ENCODE assay signal across 15 cellular contexts in the genomic region with DNA sequence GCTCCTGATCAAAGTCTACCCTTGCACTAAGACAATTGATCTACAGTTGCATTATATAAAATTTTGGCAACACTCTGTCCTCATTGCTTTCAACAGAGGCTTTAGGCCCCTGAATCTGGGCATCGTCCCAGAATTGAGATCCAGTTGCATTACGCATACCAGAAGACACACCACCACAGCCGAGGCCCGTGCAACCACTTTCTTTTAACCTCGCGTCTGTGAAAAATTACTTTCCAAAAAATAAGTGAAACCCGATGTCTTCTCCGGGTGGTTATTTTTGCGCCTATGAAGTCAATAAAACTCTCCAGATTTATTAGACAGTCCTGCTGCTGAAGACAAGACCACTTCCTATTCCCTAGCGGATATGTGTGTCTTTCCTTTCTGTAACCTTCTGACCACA. TPM values are rescaled to one million over a fixed set of nuclear protein-coding genes. Genes with fewer than 3 reads are reported as not detected.
DNase-seq lines count a peak whose midpoint lies in the region; ATAC-seq and TF ChIP-seq lines count a peak whose summit lies in the region.
"Had no signal": no experiment of that assay in that cellular context is flagged by ENCODE, and none has a peak within 500 bp of the region (broad histone marks: within the 10 kb centered on the region; RNA-seq: fewer than 3 reads in every experiment).

No MANE protein-coding gene starts in this region.

- peak overlapping the region in 1 of 5 donors; percentile 56 for H3K9ac ChIP-seq in subcutaneous abdominal adipose tissue (ENCODE audit: low read length in 5 of 5)
- H3K9ac ChIP-seq: KMS-11 had no signal

- intact Hi-C loops in left cardiac atrium (cut with DNase I), result no loop called here
- intact Hi-C loops in natural killer cell (cut with micrococcal nuclease), result no loop called here

- H3K4me3 ChIP-seq in subcutaneous abdominal adipose tissue (ENCODE audit: low read depth in 1 of 5, low read length in 5 of 5), result no peak overlapping the region

- H3K27me3 Mint-ChIP-seq in natural killer cell (ENCODE audit: low read depth in 2 of 2), result peaks cover 0 to 8% of the 10 kb centered on the region in 2 donors

- peak overlapping the region; percentile 69 for H3K27ac ChIP-seq in subcutaneous abdominal adipose tissue (ENCODE audit: low read depth, low read length)
- H3K27ac ChIP-seq: KMS-11 had no signal

- no peak overlapping the region for H3K27ac Mint-ChIP-seq in natural killer cell
- H3K27ac Mint-ChIP-seq: activated CD4-positive, alpha-beta memory T cell treated with anti-CD3 and anti-CD28 coated beads, Interleukin-2, amount 10 ng/mL, durations not matched to agents 7 days and 5 days; activated naive CD4-positive, alpha-beta T cell treated with anti-CD3 and anti-CD28 coated beads, Interleukin-2, amount 50 U/mL, for 24 hours had no signal

- H3K27me3 ChIP-seq in subcutaneous abdominal adipose tissue (ENCODE audit: control insufficient read depth in 5 of 5, insufficient read depth in 4 of 5, low read length in 5 of 5), result no peaks in the 10 kb centered on the region

- no peaks in the 10 kb centered on the region for H3K36me3 Mint-ChIP-seq in natural killer cell
- H3K36me3 Mint-ChIP-seq: activated naive CD4-positive, alpha-beta T cell treated with anti-CD3 and anti-CD28 coated beads, Interleukin-2, amount 50 U/mL, for 24 hours had no signal

- H3K36me3 ChIP-seq in subcutaneous abdominal adipose tissue (ENCODE audit: control insufficient read depth in 5 of 5, insufficient read depth in 5 of 5, low read length in 5 of 5), result no peaks in the 10 kb centered on the region

- no peaks in the 10 kb centered on the region for H3K9me3 ChIP-seq in subcutaneous abdominal adipose tissue (ENCODE audit: control insufficient read depth in 5 of 5, low read length in 5 of 5)

- DNase-seq in GM04503 (ENCODE audit: low read depth), result peak; percentile 93
- peak; percentile 87 for DNase-seq in astrocyte of the hippocampus (ENCODE audit: low read depth, low spot score)
- DNase-seq in left cardiac atrium, result peak; percentile 56
- no peak for DNase-seq in AML-193 (lab: John Stamatoyannopoulos, UW)
- DNase-seq in D341Med (ENCODE audit: low spot score), result no peak
- DNase-seq in NCI-H1048 (lab: John Stamatoyannopoulos, UW), result no peak
- no peak for DNase-seq in natural killer cell
- DNase-seq: activated CD4-positive, alpha-beta memory T cell treated with anti-CD3 and anti-CD28 coated beads, Interleukin-2, amount 10 ng/mL, durations not matched to agents 7 days and 5 days; Calu3; effector CD4-positive, alpha-beta T cell; H7 had no signal

- ATAC-seq in left cardiac atrium (peak; percentile 80 to 84), natural killer cell (no peak)

- peaks cover 0 to 7% of the 10 kb centered on the region in 2 donors for H3K9me3 Mint-ChIP-seq in natural killer cell
- H3K9me3 Mint-ChIP-seq: activated CD4-positive, alpha-beta memory T cell treated with anti-CD3 and anti-CD28 coated beads, Interleukin-2, amount 10 ng/mL, durations not matched to agents 7 days and 5 days had no signal

- H3K4me1 Mint-ChIP-seq in natural killer cell, result no peaks in the 10 kb centered on the region
- H3K4me1 Mint-ChIP-seq: activated CD4-positive, alpha-beta memory T cell treated with anti-CD3 and anti-CD28 coated beads, Interleukin-2, amount 10 ng/mL, durations not matched to agents 7 days and 5 days; activated naive CD4-positive, alpha-beta T cell treated with anti-CD3 and anti-CD28 coated beads, Interleukin-2, amount 50 U/mL, for 24 hours had no signal

- no peak overlapping the region for H3K4me3 Mint-ChIP-seq in natural killer cell
- H3K4me3 Mint-ChIP-seq: activated CD4-positive, alpha-beta memory T cell treated with anti-CD3 and anti-CD28 coated beads, Interleukin-2, amount 10 ng/mL, durations not matched to agents 7 days and 5 days; activated naive CD4-positive, alpha-beta T cell treated with anti-CD3 and anti-CD28 coated beads, Interleukin-2, amount 50 U/mL, for 24 hours had no signal

- no peak for TF ChIP-seq CTCF in natural killer cell (IDR thresholded peaks at IDR 0.05)

- H3K4me1 ChIP-seq in subcutaneous abdominal adipose tissue (ENCODE audit: control insufficient read depth in 5 of 5, insufficient read depth in 5 of 5, low read length in 5 of 5), result peaks cover 0 to 29% (median 10%) of the 10 kb centered on the region in 5 donors

RNA-seq across cellular contexts. Expression of a gene that starts 52.1 kb away (rescaled TPM):
- total RNA-seq in left cardiac atrium (100 to 1,000 TPM; 110 to 118 TPM), natural killer cell (under 1 TPM in 2 of 3 donors, not detected in 1; 0.20 to 0.21 TPM)
- total RNA-seq: activated CD4-positive, alpha-beta memory T cell treated with anti-CD3 and anti-CD28 coated beads, Interleukin-2, amount 10 ng/mL, durations not matched to agents 7 days and 5 days; T-helper 1 cell treated with Interleukin-12 subunit alpha and Interleukin-12 subunit beta and Interleukin-4 antibody, amounts not matched to agents 30 ng/mL and 1 ng/mL, for 36 hours had no signal

Comparison
In these comparisons a context has a peak if more than half of its experiments do, and no peak if none do; other contexts are left out.
1. DNase-seq: peak in GM04503 (single experiment), astrocyte of the hippocampus (single experiment) and left cardiac atrium (single experiment); none in AML-193 (0 of 2), D341Med (single experiment), NCI-H1048 (single experiment) and natural killer cell (single experiment).
2. ATAC-seq: peak in left cardiac atrium (2 of 2); none in natural killer cell (0 of 3).
3. RNA of a gene that starts 52.1 kb away (total RNA-seq): 110 to 118 TPM in left cardiac atrium; 0.20 to 0.21 TPM in natural killer cell; every median in the first group is over 10 times any median in the second.